8 cellular contexts compared by ENCODE assay signal in genomic region chr9:129334744-129335080, GRCh38.
A peak's percentile ranks its signal among the peaks of the same experiment; 100 is the strongest.
DNase-seq lines count a peak whose midpoint lies in the region; ATAC-seq and TF ChIP-seq lines count a peak whose summit lies in the region.

No MANE protein-coding gene starts in this region.

- H3K4me1 Mint-ChIP-seq in MCF 10A (ENCODE audit: insufficient read depth, unreplicated experiment) = peaks cover 19% of the 10 kb centered on the region
- peaks cover 29% of the 10 kb centered on the region for H3K4me1 Mint-ChIP-seq in activated T-cell treated with anti-CD3 and anti-CD28 coated beads, Interleukin-2, amount 50 U/mL, for 72 hours (ENCODE audit: low read depth)

- intact Hi-C loops in MCF 10A (cut with micrococcal nuclease) = loop anchor here (1.0 to 5.0 kb wide), 5 partner anchors 148 to 273 kb away; no protein-coding TSS in a partner anchor

- no TSS peak for BruUV-seq in MCF 10A (replicated peaks; lab: Mats Ljungman, UMichigan)

- ATAC-seq in lung (ENCODE audit: insufficient read depth, low FRiP score) = no peak
- no peak for ATAC-seq in activated T-cell treated with anti-CD3 and anti-CD28 coated beads, Interleukin-2, amount 50 U/mL, for 72 hours (replicated peaks in 1 of 2)

- peaks cover 0 to 21% of the 10 kb centered on the region in 2 donors for H3K4me1 ChIP-seq in lung (ENCODE audit: control insufficient read depth in 2 of 2, insufficient read depth in 2 of 2, low read length in 2 of 2)
- peaks cover 17% of the 10 kb centered on the region for H3K4me1 ChIP-seq in thymus (ENCODE audit: control insufficient read depth, insufficient read depth, low read length)

- POLR2A ChIA-PET in MCF 10A (lab: Yijun Ruan, JAX) = interaction anchor here (0.6 to 7.7 kb wide), 22 partner anchors 9 to 291 kb away, joined by 3 to 206 read pairs (median 6); partner anchors contain the start of genes IER5L and NTMT1

- CTCF ChIA-PET in MCF 10A (lab: Yijun Ruan, JAX) = interaction anchor here (1.0 to 4.0 kb wide), 5 partner anchors 8 to 196 kb away, joined by 3 to 28 read pairs (median 3); partner anchors contain the start of gene IER5L

- DNase-seq in DMS 273 (lab: John Stamatoyannopoulos, UW; ENCODE audit: unreplicated experiment) = peak; percentile 49
- DNase-seq in DMS 273 treated with DMSO at 0.1 percent for 48 hours (lab: John Stamatoyannopoulos, UW) = no peak
- DNase-seq in MCF 10A (ENCODE audit: unreplicated experiment) = no peak
- no peak for DNase-seq in lung (ENCODE audit: low spot score)
- no peak for DNase-seq in NCI-H524 treated with DMSO at 0.1 percent for 48 hours (lab: John Stamatoyannopoulos, UW)
- DNase-seq in activated T-cell treated with anti-CD3 and anti-CD28 coated beads, Interleukin-2, amount 50 U/mL, for 72 hours = no peak
- no peak for DNase-seq in NCI-H2081 (lab: John Stamatoyannopoulos, UW)

- no peaks in the 10 kb centered on the region for H3K27me3 Mint-ChIP-seq in MCF 10A (ENCODE audit: insufficient read depth, unreplicated experiment)
- H3K27me3 Mint-ChIP-seq in activated T-cell treated with anti-CD3 and anti-CD28 coated beads, Interleukin-2, amount 50 U/mL, for 72 hours (ENCODE audit: low read depth) = peaks cover 6% of the 10 kb centered on the region

- no peaks in the 10 kb centered on the region for H3K36me3 ChIP-seq in lung (ENCODE audit: control insufficient read depth in 2 of 2, insufficient read depth in 2 of 2, low read length in 2 of 2)
- H3K36me3 ChIP-seq in thymus (ENCODE audit: control insufficient read depth, insufficient read depth) = no peaks in the 10 kb centered on the region

- 9 to 37% methylated on average over 2 of the region's 2 CpGs for WGBS in lung, 2 donors
- WGBS in thymus = 85% methylated on average over 2 of the region's 2 CpGs

- peak overlapping the region; percentile 97 for H3K27ac Mint-ChIP-seq in MCF 10A (ENCODE audit: low read depth, unreplicated experiment)
- no peak overlapping the region for H3K27ac Mint-ChIP-seq in activated T-cell treated with anti-CD3 and anti-CD28 coated beads, Interleukin-2, amount 50 U/mL, for 72 hours

- H3K9me3 ChIP-seq in lung (ENCODE audit: control insufficient read depth in 2 of 2, insufficient read depth in 1 of 2, low read length in 1 of 2) (peaks cover 0 to 4% of the 10 kb centered on the region in 2 donors), thymus (ENCODE audit: control insufficient read depth) (no peaks in the 10 kb centered on the region)

- TF ChIP-seq CTCF in MCF 10A (IDR thresholded peaks at IDR 0.05; ENCODE audit: unreplicated experiment) (no peak), lung (IDR thresholded peaks at IDR 0.05; ENCODE audit: control extremely low read depth, extremely low read depth) (no peak)

- no peaks in the 10 kb centered on the region for H3K36me3 Mint-ChIP-seq in MCF 10A (ENCODE audit: insufficient read depth, unreplicated experiment)
- peaks cover 2 to 9% of the 10 kb centered on the region in 2 donors for H3K36me3 Mint-ChIP-seq in activated T-cell treated with anti-CD3 and anti-CD28 coated beads, Interleukin-2, amount 50 U/mL, for 72 hours (ENCODE audit: insufficient read depth in 2 of 2)

- H3K27me3 ChIP-seq in lung (ENCODE audit: control insufficient read depth, insufficient read depth) (no peaks in the 10 kb centered on the region), thymus (ENCODE audit: control insufficient read depth, insufficient read depth) (peaks cover 2% of the 10 kb centered on the region)

- H3K4me3 ChIP-seq in lung (no peak overlapping the region), thymus (ENCODE audit: low read length) (no peak overlapping the region)

- H3K9me3 Mint-ChIP-seq in MCF 10A (ENCODE audit: unreplicated experiment) = peaks cover 7% of the 10 kb centered on the region
- H3K9me3 Mint-ChIP-seq in activated T-cell treated with anti-CD3 and anti-CD28 coated beads, Interleukin-2, amount 50 U/mL, for 72 hours = peaks cover 2 to 6% of the 10 kb centered on the region in 2 donors

- H3K27ac ChIP-seq in lung (ENCODE audit: low read depth in 1 of 2, low read length in 1 of 2) = peak overlapping the region; percentile 67 to 79
- peak overlapping the region; percentile 80 for H3K27ac ChIP-seq in thymus (ENCODE audit: low read depth)

- peak overlapping the region; percentile 71 for H3K4me3 Mint-ChIP-seq in MCF 10A (ENCODE audit: unreplicated experiment)
- H3K4me3 Mint-ChIP-seq in activated T-cell treated with anti-CD3 and anti-CD28 coated beads, Interleukin-2, amount 50 U/mL, for 72 hours = peak overlapping the region in 1 of 2 donors; percentile 80
